In genomic region chr1:59738152-59738551, GRCh38 we compare ENCODE assay signal across 15 cellular contexts.
DNase-seq lines count a peak whose midpoint lies in the region; ATAC-seq and TF ChIP-seq lines count a peak whose summit lies in the region.
"Had no signal": no experiment of that assay in that cellular context is flagged by ENCODE, and none has a peak within 500 bp of the region (broad histone marks: within the 10 kb centered on the region; RNA-seq: fewer than 3 reads in every experiment).

No MANE protein-coding gene starts in this region.

- H3K36me3 Mint-ChIP-seq in HFFc6 (ENCODE audit: low read depth) (peaks cover 29% of the 10 kb centered on the region), MCF 10A (ENCODE audit: insufficient read depth, unreplicated experiment) (no peaks in the 10 kb centered on the region)

- DNase-seq in AG04450 (ENCODE audit: low read depth, low spot score) (peak; percentile 90), HFFc6 (peak; percentile 10), RPMI7951 (ENCODE audit: low read depth) (peak; percentile 71), hepatic stellate cell (ENCODE audit: low spot score) (peak; percentile 33), MCF 10A (ENCODE audit: unreplicated experiment) (no peak), HEK293T (ENCODE audit: extremely low spot score) (no peak)
- DNase-seq: activated gamma-delta T cell; BE2C; immature natural killer cell; NCI-H1417 treated with DMSO at 0.1 percent for 48 hours; OCI-M1; stimulated activated naive CD4-positive, alpha-beta T cell treated with Interleukin-2 at 50 U/mL for 16 hours had no signal

- H3K27ac Mint-ChIP-seq in HFFc6 (peak overlapping the region; percentile 65; the same call in 1 of the 2 replicates), MCF 10A (ENCODE audit: low read depth, unreplicated experiment) (no peak overlapping the region)
- H3K27ac Mint-ChIP-seq: immature natural killer cell; T-helper 2 cell treated with Interferon-gamma antibody and Interleukin-4, amounts not matched to agents 5 μg/mL and 100 μg/mL, for 36 hours had no signal

- H3K9me3 Mint-ChIP-seq in HFFc6 (peaks cover 20% of the 10 kb centered on the region), MCF 10A (ENCODE audit: unreplicated experiment) (peaks cover 11% of the 10 kb centered on the region)
- H3K9me3 Mint-ChIP-seq: immature natural killer cell had no signal

- H3K9me3 ChIP-seq in AG04450 (ENCODE audit: control insufficient read depth, insufficient read depth, low read length) = peaks cover 6% of the 10 kb centered on the region
- H3K9me3 ChIP-seq: BE2C had no signal

- no peaks in the 10 kb centered on the region; the same call in 1 of the 2 replicates for H3K27me3 Mint-ChIP-seq in HFFc6 (ENCODE audit: insufficient read depth)
- H3K27me3 Mint-ChIP-seq in MCF 10A (ENCODE audit: insufficient read depth, unreplicated experiment) = no peaks in the 10 kb centered on the region

- H3K4me3 Mint-ChIP-seq in HFFc6 (peak overlapping the region; percentile 27; the same call in 1 of the 2 replicates), MCF 10A (ENCODE audit: unreplicated experiment) (no peak overlapping the region)
- H3K4me3 Mint-ChIP-seq: immature natural killer cell; T-helper 2 cell treated with Interferon-gamma antibody and Interleukin-4, amounts not matched to agents 5 μg/mL and 100 μg/mL, for 36 hours had no signal

- POLR2A ChIA-PET in AG04450 (lab: Yijun Ruan, JAX) (interaction anchor here (0.9 to 2.5 kb wide), 12 partner anchors 8 to 983 kb away, joined by 3 to 33 read pairs (median 6); partner anchors contain the start of gene JUN), MCF 10A (lab: Yijun Ruan, JAX) (interaction anchor here (1.0 to 1.2 kb wide), 2 partner anchors 12 to 13 kb away, joined by 3 to 6 read pairs; no protein-coding TSS in a partner anchor), HEK293T (lab: Yijun Ruan, JAX) (no interaction called here)

- peaks cover 43% of the 10 kb centered on the region for H3K4me1 Mint-ChIP-seq in HFFc6 (ENCODE audit: low read depth)
- peaks cover 4% of the 10 kb centered on the region for H3K4me1 Mint-ChIP-seq in MCF 10A (ENCODE audit: insufficient read depth, unreplicated experiment)
- H3K4me1 Mint-ChIP-seq: immature natural killer cell had no signal

- TF ChIP-seq CTCF in AG04450 (IDR thresholded peaks at IDR 0.05; ENCODE audit: low read depth, low read length) = no peak
- TF ChIP-seq CTCF in HFFc6 (IDR thresholded peaks at IDR 0.05) = no peak
- no peak for TF ChIP-seq CTCF in MCF 10A (IDR thresholded peaks at IDR 0.05; ENCODE audit: unreplicated experiment)

- ATAC-seq in HG03039 (IDR thresholded peaks at IDR 0.05; ENCODE audit: unreplicated experiment) (no peak), GM21723 (IDR thresholded peaks at IDR 0.05; ENCODE audit: unreplicated experiment) (no peak)

- CTCF ChIA-PET in AG04450 (lab: Charles Lee) = interaction anchor here (1.2 to 1.5 kb wide), 2 partner anchors 14 to 22 kb away, joined by 3 to 5 read pairs; no protein-coding TSS in a partner anchor
- CTCF ChIA-PET in MCF 10A (lab: Yijun Ruan, JAX) = no interaction called here
- CTCF ChIA-PET in HEK293T (lab: Yijun Ruan, JAX) = no interaction called here

- peak overlapping the region; percentile 97 for H3K27ac ChIP-seq in AG04450 (ENCODE audit: low read depth, low read length)

- H3K27me3 ChIP-seq in AG04450 (ENCODE audit: control insufficient read depth, insufficient read depth, low read length) = no peaks in the 10 kb centered on the region
- H3K27me3 ChIP-seq: BE2C had no signal

- no peak overlapping the region for H3K4me3 ChIP-seq in AG04450 (ENCODE audit: low read depth, low read length)

- BruUV-seq in MCF 10A (replicated peaks; lab: Mats Ljungman, UMichigan) = no TSS peak

- intact Hi-C loops in MCF 10A (cut with micrococcal nuclease) = no loop called here

TF ChIP-seq in HEK293T, 16 proteins besides CTCF, POLR2A, EP300 and RAD21:
- no peak for TF ChIP-seq L3MBTL2 (conservative IDR thresholded peaks at IDR 0.05)
- TF ChIP-seq SUZ12 (IDR thresholded peaks at IDR 0.05) = no peak
- no peak for TF ChIP-seq FOXM1 (IDR thresholded peaks at IDR 0.05; ENCODE audit: borderline replicate concordance)
- no peak for TF ChIP-seq ARNT (IDR thresholded peaks at IDR 0.05)
- no peak for TF ChIP-seq PKNOX1 (IDR thresholded peaks at IDR 0.05)
- TF ChIP-seq HDGF (IDR thresholded peaks at IDR 0.05; ENCODE audit: borderline replicate concordance) = no peak
- TF ChIP-seq ELF4 (IDR thresholded peaks at IDR 0.05) = no peak
- no peak for TF ChIP-seq ZNF384 (IDR thresholded peaks at IDR 0.05)
- no peak for TF ChIP-seq SP1 (IDR thresholded peaks at IDR 0.05)
- no peak for TF ChIP-seq CTBP1 (IDR thresholded peaks at IDR 0.05; ENCODE audit: borderline replicate concordance)
- TF ChIP-seq NFRKB (IDR thresholded peaks at IDR 0.05) = no peak
- TF ChIP-seq FOXK2 (IDR thresholded peaks at IDR 0.05) = no peak

Comparison
In these comparisons a context has a peak if more than half of its experiments do, and no peak if none do; other contexts are left out.
1. DNase-seq: peak in AG04450 (single experiment), HFFc6 (single experiment), RPMI7951 (single experiment) and hepatic stellate cell (single experiment); none in MCF 10A (single experiment) and HEK293T (single experiment).